18 cellular contexts compared by ENCODE assay signal in genomic region chr2:233838251-233838650, GRCh38. TPM values are rescaled to one million over a fixed set of nuclear protein-coding genes. Genes with fewer than 3 reads are reported as not detected.
DNase-seq lines count a peak whose midpoint lies in the region; ATAC-seq and TF ChIP-seq lines count a peak whose summit lies in the region.
"Had no signal": no experiment of that assay in that cellular context is flagged by ENCODE, and none has a peak within 500 bp of the region (broad histone marks: within the 10 kb centered on the region; RNA-seq: fewer than 3 reads in every experiment).

No MANE protein-coding gene starts in this region.

- no peaks in the 10 kb centered on the region for H3K27me3 Mint-ChIP-seq in activated CD8-positive, alpha-beta T cell treated with anti-CD3 and anti-CD28 coated beads, Interleukin-2, amount 10 ng/mL, durations not matched to agents 7 days and 5 days (ENCODE audit: low read depth)
- H3K27me3 Mint-ChIP-seq in activated CD8-positive, alpha-beta T cell treated with anti-CD3 and anti-CD28 coated beads for 36 hours = no peaks in the 10 kb centered on the region
- no peaks in the 10 kb centered on the region; the same call in 1 of the 2 replicates for H3K27me3 Mint-ChIP-seq in HFFc6 (ENCODE audit: insufficient read depth)
- H3K27me3 Mint-ChIP-seq in central memory CD8-positive, alpha-beta T cell = no peaks in the 10 kb centered on the region
- H3K27me3 Mint-ChIP-seq: stimulated activated naive B cell treated with anti-CD40 and anti-IgM and Interleukin-4, amounts not matched to agents 10 μg/mL and 1 μg/mL and 100 μg/mL, for 72 hours had no signal

- H3K27ac ChIP-seq in spleen = no peak overlapping the region
- H3K27ac ChIP-seq: upper lobe of left lung, WERI-Rb-1 had no signal

- ATAC-seq in activated CD8-positive, alpha-beta T cell treated with anti-CD3 and anti-CD28 coated beads, Interleukin-2, amount 10 ng/mL, durations not matched to agents 7 days and 5 days = no peak
- ATAC-seq in activated CD8-positive, alpha-beta T cell treated with anti-CD3 and anti-CD28 coated beads for 36 hours = no peak
- no peak for ATAC-seq in central memory CD8-positive, alpha-beta T cell (replicated peaks; ENCODE audit: extremely low read depth, poor library complexity, severe bottlenecking)
- ATAC-seq: stimulated activated naive B cell treated with anti-CD40 and anti-IgM and Interleukin-4, amounts not matched to agents 10 μg/mL and 1 μg/mL and 100 μg/mL, for 72 hours had no signal

- POLR2A ChIA-PET in activated CD8-positive, alpha-beta T cell treated with anti-CD3 and anti-CD28 coated beads, Interleukin-2, amount 10 ng/mL, durations not matched to agents 7 days and 5 days (lab: Charles Lee) = no interaction called here
- POLR2A ChIA-PET in activated CD8-positive, alpha-beta T cell treated with anti-CD3 and anti-CD28 coated beads for 36 hours (lab: Charles Lee) = interaction anchor here (1.0 to 1.4 kb wide), 2 partner anchors 17 to 423 kb away, joined by 3 to 4 read pairs; partner anchors contain the start of gene HJURP

- in situ Hi-C loops in HAP-1 (cut with MboI; ENCODE audit: low sequenced_read_pairs) = no loop called here

- DNase-seq in activated CD8-positive, alpha-beta T cell treated with anti-CD3 and anti-CD28 coated beads, Interleukin-2, amount 10 ng/mL, durations not matched to agents 7 days and 5 days = no peak
- no peak for DNase-seq in activated CD8-positive, alpha-beta T cell treated with anti-CD3 and anti-CD28 coated beads for 36 hours
- DNase-seq in HFFc6 (no peak), spleen (peak; percentile 20), germinal center (ENCODE audit: low spot score) (no peak), HAP-1 (ENCODE audit: low spot score in 2 of 2) (no peak), NCI-H774 (lab: John Stamatoyannopoulos, UW) (no peak)
- no peak for DNase-seq in central memory CD8-positive, alpha-beta T cell (ENCODE audit: low spot score in 2 of 2)
- DNase-seq: activated naive CD4-positive, alpha-beta T cell treated with Interleukin-2 at 50 U/mL for 16 hours; cortex of kidney; foreskin fibroblast; GOT3; NCI-H1694; NCI-H226; RPMI8226; stimulated activated naive B cell treated with anti-CD40 and anti-IgM and Interleukin-4, amounts not matched to agents 10 μg/mL and 1 μg/mL and 100 μg/mL, for 72 hours; upper lobe of left lung; WERI-Rb-1 had no signal

- H3K9me3 Mint-ChIP-seq in activated CD8-positive, alpha-beta T cell treated with anti-CD3 and anti-CD28 coated beads, Interleukin-2, amount 10 ng/mL, durations not matched to agents 7 days and 5 days (ENCODE audit: insufficient read depth) = no peaks in the 10 kb centered on the region
- no peaks in the 10 kb centered on the region for H3K9me3 Mint-ChIP-seq in activated CD8-positive, alpha-beta T cell treated with anti-CD3 and anti-CD28 coated beads for 36 hours
- no peaks in the 10 kb centered on the region for H3K9me3 Mint-ChIP-seq in HFFc6
- H3K9me3 Mint-ChIP-seq in central memory CD8-positive, alpha-beta T cell = no peaks in the 10 kb centered on the region
- H3K9me3 Mint-ChIP-seq: stimulated activated naive B cell treated with anti-CD40 and anti-IgM and Interleukin-4, amounts not matched to agents 10 μg/mL and 1 μg/mL and 100 μg/mL, for 72 hours had no signal

- H3K4me3 Mint-ChIP-seq in activated CD8-positive, alpha-beta T cell treated with anti-CD3 and anti-CD28 coated beads, Interleukin-2, amount 10 ng/mL, durations not matched to agents 7 days and 5 days = no peak overlapping the region
- H3K4me3 Mint-ChIP-seq in activated CD8-positive, alpha-beta T cell treated with anti-CD3 and anti-CD28 coated beads for 36 hours = no peak overlapping the region
- no peak overlapping the region for H3K4me3 Mint-ChIP-seq in HFFc6
- H3K4me3 Mint-ChIP-seq in central memory CD8-positive, alpha-beta T cell = no peak overlapping the region
- H3K4me3 Mint-ChIP-seq: stimulated activated naive B cell treated with anti-CD40 and anti-IgM and Interleukin-4, amounts not matched to agents 10 μg/mL and 1 μg/mL and 100 μg/mL, for 72 hours had no signal

- peak overlapping the region; percentile 23 for H3K27ac Mint-ChIP-seq in activated CD8-positive, alpha-beta T cell treated with anti-CD3 and anti-CD28 coated beads, Interleukin-2, amount 10 ng/mL, durations not matched to agents 7 days and 5 days
- H3K27ac Mint-ChIP-seq in activated CD8-positive, alpha-beta T cell treated with anti-CD3 and anti-CD28 coated beads for 36 hours = no peak overlapping the region
- peak overlapping the region; percentile 56 for H3K27ac Mint-ChIP-seq in HFFc6
- peak overlapping the region; percentile 75 for H3K27ac Mint-ChIP-seq in central memory CD8-positive, alpha-beta T cell (ENCODE audit: low read depth)
- H3K27ac Mint-ChIP-seq: stimulated activated naive B cell treated with anti-CD40 and anti-IgM and Interleukin-4, amounts not matched to agents 10 μg/mL and 1 μg/mL and 100 μg/mL, for 72 hours had no signal

- WGBS in spleen, 5 donors = 80 to 94% (median 88%) methylated on average over 7 of the region's 7 CpGs

- peaks cover 90% of the 10 kb centered on the region for H3K36me3 Mint-ChIP-seq in activated CD8-positive, alpha-beta T cell treated with anti-CD3 and anti-CD28 coated beads, Interleukin-2, amount 10 ng/mL, durations not matched to agents 7 days and 5 days (ENCODE audit: low read depth)
- H3K36me3 Mint-ChIP-seq in activated CD8-positive, alpha-beta T cell treated with anti-CD3 and anti-CD28 coated beads for 36 hours (ENCODE audit: low read depth) = peaks cover 81% of the 10 kb centered on the region
- H3K36me3 Mint-ChIP-seq in HFFc6 (ENCODE audit: low read depth) = peaks cover 52% of the 10 kb centered on the region
- H3K36me3 Mint-ChIP-seq in central memory CD8-positive, alpha-beta T cell (ENCODE audit: insufficient read depth) = peaks cover 5% of the 10 kb centered on the region

- intact Hi-C loops in activated CD8-positive, alpha-beta T cell treated with anti-CD3 and anti-CD28 coated beads for 36 hours (cut with micrococcal nuclease) = no loop called here
- intact Hi-C loops in spleen (cut with DNase I; ENCODE audit: low total_unique reads) = no loop called here

- TF ChIP-seq POLR2A in spleen (IDR thresholded peaks at IDR 0.05) = no peak

- peaks cover 48% of the 10 kb centered on the region for H3K4me1 Mint-ChIP-seq in activated CD8-positive, alpha-beta T cell treated with anti-CD3 and anti-CD28 coated beads, Interleukin-2, amount 10 ng/mL, durations not matched to agents 7 days and 5 days (ENCODE audit: low read depth)
- H3K4me1 Mint-ChIP-seq in activated CD8-positive, alpha-beta T cell treated with anti-CD3 and anti-CD28 coated beads for 36 hours (ENCODE audit: low read depth) = peaks cover 11% of the 10 kb centered on the region
- peaks cover 10% of the 10 kb centered on the region for H3K4me1 Mint-ChIP-seq in HFFc6 (ENCODE audit: low read depth)
- H3K4me1 Mint-ChIP-seq in central memory CD8-positive, alpha-beta T cell = peaks cover 5% of the 10 kb centered on the region
- H3K4me1 Mint-ChIP-seq: stimulated activated naive B cell treated with anti-CD40 and anti-IgM and Interleukin-4, amounts not matched to agents 10 μg/mL and 1 μg/mL and 100 μg/mL, for 72 hours had no signal

- H3K36me3 ChIP-seq in spleen (peaks cover 0 to 96% (median 0%) of the 10 kb centered on the region in 6 donors), HAP-1 (replicated peaks) (peaks cover 96% of the 10 kb centered on the region)
- H3K36me3 ChIP-seq: upper lobe of left lung had no signal

- H3K4me1 ChIP-seq in spleen (no peaks in the 10 kb centered on the region), HAP-1 (no peaks in the 10 kb centered on the region; the same call in none of the 2 replicates)
- H3K4me1 ChIP-seq: upper lobe of left lung had no signal

- CTCF ChIA-PET in activated CD8-positive, alpha-beta T cell treated with anti-CD3 and anti-CD28 coated beads, Interleukin-2, amount 10 ng/mL, durations not matched to agents 7 days and 5 days (lab: Charles Lee) = interaction anchor here (1.9 kb wide), 1 partner anchor 19 kb away, joined by 7 read pairs; no protein-coding TSS in a partner anchor
- CTCF ChIA-PET in activated CD8-positive, alpha-beta T cell treated with anti-CD3 and anti-CD28 coated beads for 36 hours (lab: Charles Lee) = interaction anchor here (0.8 to 2.5 kb wide), 3 partner anchors 20 to 171 kb away, joined by 3 to 8 read pairs (median 3); no protein-coding TSS in a partner anchor

- H3K4me3 ChIP-seq in spleen (no peak overlapping the region), HAP-1 (no peak overlapping the region)
- H3K4me3 ChIP-seq: upper lobe of left lung had no signal

- H3K27me3 ChIP-seq in spleen (replicated peaks in 1 of 7) (no peaks in the 10 kb centered on the region), HAP-1 (ENCODE audit: low read depth) (no peaks in the 10 kb centered on the region)
- H3K27me3 ChIP-seq: upper lobe of left lung had no signal

- no peaks in the 10 kb centered on the region for H3K9me3 ChIP-seq in spleen
- H3K9me3 ChIP-seq in HAP-1 = no peaks in the 10 kb centered on the region
- H3K9me3 ChIP-seq: upper lobe of left lung had no signal

- no peak for TF ChIP-seq CTCF in activated CD8-positive, alpha-beta T cell treated with anti-CD3 and anti-CD28 coated beads for 36 hours (IDR thresholded peaks at IDR 0.05)
- no peak for TF ChIP-seq CTCF in HFFc6 (IDR thresholded peaks at IDR 0.05)
- TF ChIP-seq CTCF in spleen (IDR thresholded peaks at IDR 0.05 in 8 of 11, conservative IDR thresholded peaks at IDR 0.05 in 3 of 11) = no peak

RNA-seq across cellular contexts. Expression of gene HJURP, which starts 16.1 kb away (rescaled TPM):
- 100 to 1,000 TPM; 128 to 135 TPM for total RNA-seq in activated CD8-positive, alpha-beta T cell treated with anti-CD3 and anti-CD28 coated beads, Interleukin-2, amount 10 ng/mL, durations not matched to agents 7 days and 5 days
- 10 to 100 TPM; 79.8 to 83.6 TPM for total RNA-seq in activated CD8-positive, alpha-beta T cell treated with anti-CD3 and anti-CD28 coated beads for 36 hours
- total RNA-seq in HFFc6 (2021; fragmentation: NEBNext Ultra II Directional; extraction: Animal tissue kit (Norgen Biotek cat#: 25700)) = 10 to 100 TPM; 16.8 to 33.6 (median 32.4) TPM
- 1 to 10 TPM; 1.4 to 7.4 (median 5.2) TPM for total RNA-seq in spleen
- polyA plus RNA-seq in spleen = 1 to 10 TPM; 2.2 to 5.6 (median 2.9) TPM
